Comparison of ENCODE assay signal across 1 cellular context in the genomic region with DNA sequence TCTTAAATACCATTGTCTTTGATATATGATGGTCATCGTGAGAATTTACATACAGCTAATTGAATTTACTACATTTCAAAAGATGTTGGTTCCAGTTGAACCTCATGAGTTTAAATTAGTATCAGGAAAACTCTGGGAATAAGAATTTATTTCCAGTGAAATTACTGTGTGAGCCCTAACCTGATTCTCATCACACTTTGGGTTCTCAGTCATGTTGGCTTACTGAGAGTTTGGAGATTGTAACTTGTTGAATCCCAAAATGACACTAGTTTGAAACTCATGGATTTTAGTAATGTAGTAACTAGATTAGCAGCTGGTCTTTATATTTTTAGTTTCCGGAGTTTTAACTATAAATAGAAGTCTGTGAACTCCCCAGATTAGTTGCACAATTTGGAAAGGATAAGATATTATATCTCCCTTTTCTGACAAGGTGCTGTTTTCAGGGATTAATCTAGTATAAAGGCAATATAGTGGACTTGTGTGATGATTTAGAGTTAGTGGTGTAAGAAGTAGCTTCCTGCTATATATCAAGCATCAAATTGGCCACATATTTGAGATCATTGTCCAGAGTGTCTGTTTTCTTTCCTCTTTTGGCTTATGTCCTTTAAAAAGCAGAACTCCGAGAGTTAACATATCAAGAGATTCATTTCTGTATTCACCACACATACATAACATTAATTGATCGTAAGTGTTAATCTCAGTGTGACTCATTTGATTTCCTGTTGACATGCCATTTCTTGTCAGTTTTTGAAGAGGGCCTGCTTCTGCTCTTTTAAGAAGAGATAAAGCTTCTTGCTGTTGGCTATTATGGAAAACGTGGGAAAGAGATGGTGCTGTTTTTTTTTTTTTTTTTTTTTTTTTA.
TF ChIP-seq lines count a peak whose summit lies in the region.

No MANE protein-coding gene starts in this region.

TF ChIP-seq in K562, 482 proteins besides CTCF, POLR2A, EP300 and RAD21 (continued from another document and continues in another):
- TF ChIP-seq, protein P1, sequence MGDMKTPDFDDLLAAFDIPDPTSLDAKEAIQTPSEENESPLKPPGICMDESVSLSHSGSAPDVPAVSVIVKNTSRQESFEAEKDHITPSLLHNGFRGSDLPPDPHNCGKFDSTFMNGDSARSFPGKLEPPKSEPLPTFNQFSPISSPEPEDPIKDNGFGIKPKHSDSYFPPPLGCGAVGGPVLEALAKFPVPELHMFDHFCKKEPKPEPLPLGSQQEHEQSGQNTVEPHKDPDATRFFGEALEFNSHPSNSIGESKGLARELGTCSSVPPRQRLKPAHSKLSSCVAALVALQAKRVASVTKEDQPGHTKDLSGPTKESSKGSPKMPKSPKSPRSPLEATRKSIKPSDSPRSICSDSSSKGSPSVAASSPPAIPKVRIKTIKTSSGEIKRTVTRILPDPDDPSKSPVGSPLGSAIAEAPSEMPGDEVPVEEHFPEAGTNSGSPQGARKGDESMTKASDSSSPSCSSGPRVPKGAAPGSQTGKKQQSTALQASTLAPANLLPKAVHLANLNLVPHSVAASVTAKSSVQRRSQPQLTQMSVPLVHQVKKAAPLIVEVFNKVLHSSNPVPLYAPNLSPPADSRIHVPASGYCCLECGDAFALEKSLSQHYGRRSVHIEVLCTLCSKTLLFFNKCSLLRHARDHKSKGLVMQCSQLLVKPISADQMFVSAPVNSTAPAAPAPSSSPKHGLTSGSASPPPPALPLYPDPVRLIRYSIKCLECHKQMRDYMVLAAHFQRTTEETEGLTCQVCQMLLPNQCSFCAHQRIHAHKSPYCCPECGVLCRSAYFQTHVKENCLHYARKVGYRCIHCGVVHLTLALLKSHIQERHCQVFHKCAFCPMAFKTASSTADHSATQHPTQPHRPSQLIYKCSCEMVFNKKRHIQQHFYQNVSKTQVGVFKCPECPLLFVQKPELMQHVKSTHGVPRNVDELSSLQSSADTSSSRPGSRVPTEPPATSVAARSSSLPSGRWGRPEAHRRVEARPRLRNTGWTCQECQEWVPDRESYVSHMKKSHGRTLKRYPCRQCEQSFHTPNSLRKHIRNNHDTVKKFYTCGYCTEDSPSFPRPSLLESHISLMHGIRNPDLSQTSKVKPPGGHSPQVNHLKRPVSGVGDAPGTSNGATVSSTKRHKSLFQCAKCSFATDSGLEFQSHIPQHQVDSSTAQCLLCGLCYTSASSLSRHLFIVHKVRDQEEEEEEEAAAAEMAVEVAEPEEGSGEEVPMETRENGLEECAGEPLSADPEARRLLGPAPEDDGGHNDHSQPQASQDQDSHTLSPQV (IDR thresholded peaks at IDR 0.05): peak; percentile 28; the same call in 1 of the 2 replicates
- TF ChIP-seq RUNX1 (IDR thresholded peaks at IDR 0.05; ENCODE audit: low read depth) (no peak), BRF1 (IDR thresholded peaks at IDR 0.05; ENCODE audit: borderline replicate concordance, extremely low read depth, insufficient read length) (no peak), NELFE (IDR thresholded peaks at IDR 0.05; ENCODE audit: insufficient read depth, insufficient read length) (no peak), SMC3 (conservative IDR thresholded peaks at IDR 0.05; ENCODE audit: insufficient read depth, low read depth, low read length) (no peak), EGR1 (conservative IDR thresholded peaks at IDR 0.05) (no peak), IRF2 (CRISPR knock-in tag; IDR thresholded peaks at IDR 0.05) (no peak), DPF2 (IDR thresholded peaks at IDR 0.05) (peak; percentile 79), SIRT6 (IDR thresholded peaks at IDR 0.05; ENCODE audit: low read depth, low read length) (no peak), SAFB2 (IDR thresholded peaks at IDR 0.05; ENCODE audit: borderline replicate concordance, low read depth, low read length, severe bottlenecking) (no peak), NFE2 (IDR thresholded peaks at IDR 0.05; ENCODE audit: low read depth) (no peak), ZNF174 (CRISPR knock-in tag; IDR thresholded peaks at IDR 0.05) (no peak), FOXP1 (CRISPR knock-in tag; IDR thresholded peaks at IDR 0.05) (no peak), ZNF79 (CRISPR knock-in tag; IDR thresholded peaks at IDR 0.05; ENCODE audit: low read depth) (no peak), TAF7 (tag; IDR thresholded peaks at IDR 0.05) (no peak), SMARCA4 (IDR thresholded peaks at IDR 0.05) (peak; percentile 61), ZNF75A (CRISPR knock-in tag; IDR thresholded peaks at IDR 0.05) (no peak), TCF3 (CRISPR knock-in tag; IDR thresholded peaks at IDR 0.05) (peak; percentile 45; the same call in 1 of the 2 replicates), HDGF (IDR thresholded peaks at IDR 0.05) (no peak), RERE (CRISPR knock-in tag; IDR thresholded peaks at IDR 0.05; ENCODE audit: borderline replicate concordance) (no peak), POLR2H (tag; IDR thresholded peaks at IDR 0.05; ENCODE audit: low read depth) (0 out of 2 replicates have a peak, but pooled peaks have one; percentile 23), ZNF224 (CRISPR knock-in tag; IDR thresholded peaks at IDR 0.05) (no peak), RB1 (IDR thresholded peaks at IDR 0.05; ENCODE audit: low read depth) (no peak), ZFPM2 (CRISPR knock-in tag; IDR thresholded peaks at IDR 0.05) (no peak), CBFA2T3 (IDR thresholded peaks at IDR 0.05) (peak; percentile 70; the same call in 1 of the 2 replicates), NCOA6 (IDR thresholded peaks at IDR 0.05) (no peak), DEAF1 (CRISPR knock-in tag; IDR thresholded peaks at IDR 0.05) (0 out of 2 replicates have a peak, but pooled peaks have one; percentile 15), TEAD4 (IDR thresholded peaks at IDR 0.05; ENCODE audit: low read length) (peak; percentile 48; the same call in 1 of the 2 replicates), TEAD4 (CRISPR knock-in tag; IDR thresholded peaks at IDR 0.05; ENCODE audit: borderline replicate concordance) (no peak), CEBPB (tag; IDR thresholded peaks at IDR 0.05) (peak; percentile 55), ZNF551 (CRISPR knock-in tag; IDR thresholded peaks at IDR 0.05) (no peak), TAL1 (IDR thresholded peaks at IDR 0.05) (peak; percentile 41; the same call in 1 of the 2 replicates), GATAD2B (IDR thresholded peaks at IDR 0.05; ENCODE audit: borderline replicate concordance) (0 out of 2 replicates have a peak, but pooled peaks have one; percentile 22), ZBTB17 (CRISPR knock-in tag; IDR thresholded peaks at IDR 0.05) (no peak), ZNF589 (CRISPR knock-in tag; IDR thresholded peaks at IDR 0.05; ENCODE audit: low read depth) (0 out of 2 replicates have a peak, but pooled peaks have one; percentile 9), ARID2 (IDR thresholded peaks at IDR 0.05) (no peak), NFE2L1 (tag; IDR thresholded peaks at IDR 0.05; ENCODE audit: borderline replicate concordance, low read depth) (no peak), ZNF12 (CRISPR knock-in tag; IDR thresholded peaks at IDR 0.05) (no peak), NCOA4 (IDR thresholded peaks at IDR 0.05; ENCODE audit: partially characterized antibody) (no peak), NFIX (CRISPR knock-in tag; IDR thresholded peaks at IDR 0.05; ENCODE audit: low read depth) (no peak), HNRNPL (IDR thresholded peaks at IDR 0.05; ENCODE audit: low read depth, low read length) (no peak), JUND (IDR thresholded peaks at IDR 0.05; ENCODE audit: borderline replicate concordance, low read depth, low read length) (peak; percentile 23; the same call in 1 of the 2 replicates), JUND (tag; IDR thresholded peaks at IDR 0.05; ENCODE audit: borderline replicate concordance, low read depth, low read length) (no peak), ZNF76 (CRISPR knock-in tag; IDR thresholded peaks at IDR 0.05; ENCODE audit: borderline replicate concordance) (no peak), TBL1XR1 (IDR thresholded peaks at IDR 0.05; ENCODE audit: low read length in 2 of 2) (peak in 1 of 2 experiments; percentile 11; a peak in 1 of 4 replicates), MEIS2 (IDR thresholded peaks at IDR 0.05; ENCODE audit: partially characterized antibody) (peak; percentile 56), CEBPG (CRISPR knock-in tag; IDR thresholded peaks at IDR 0.05) (no peak), CEBPG (tag; conservative IDR thresholded peaks at IDR 0.05 in 1 of 2, IDR thresholded peaks at IDR 0.05 in 1 of 2) (peak; percentile 28 to 35; a peak in 2 of 4 replicates), ZBED1 (IDR thresholded peaks at IDR 0.05) (no peak), NCOR1 (IDR thresholded peaks at IDR 0.05) (peak; percentile 40)
- TF ChIP-seq, protein P2, sequence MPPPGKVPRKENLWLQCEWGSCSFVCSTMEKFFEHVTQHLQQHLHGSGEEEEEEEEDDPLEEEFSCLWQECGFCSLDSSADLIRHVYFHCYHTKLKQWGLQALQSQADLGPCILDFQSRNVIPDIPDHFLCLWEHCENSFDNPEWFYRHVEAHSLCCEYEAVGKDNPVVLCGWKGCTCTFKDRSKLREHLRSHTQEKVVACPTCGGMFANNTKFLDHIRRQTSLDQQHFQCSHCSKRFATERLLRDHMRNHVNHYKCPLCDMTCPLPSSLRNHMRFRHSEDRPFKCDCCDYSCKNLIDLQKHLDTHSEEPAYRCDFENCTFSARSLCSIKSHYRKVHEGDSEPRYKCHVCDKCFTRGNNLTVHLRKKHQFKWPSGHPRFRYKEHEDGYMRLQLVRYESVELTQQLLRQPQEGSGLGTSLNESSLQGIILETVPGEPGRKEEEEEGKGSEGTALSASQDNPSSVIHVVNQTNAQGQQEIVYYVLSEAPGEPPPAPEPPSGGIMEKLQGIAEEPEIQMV (tag; conservative IDR thresholded peaks at IDR 0.05; ENCODE audit: low read depth): no peak
- TF ChIP-seq, protein P3, sequence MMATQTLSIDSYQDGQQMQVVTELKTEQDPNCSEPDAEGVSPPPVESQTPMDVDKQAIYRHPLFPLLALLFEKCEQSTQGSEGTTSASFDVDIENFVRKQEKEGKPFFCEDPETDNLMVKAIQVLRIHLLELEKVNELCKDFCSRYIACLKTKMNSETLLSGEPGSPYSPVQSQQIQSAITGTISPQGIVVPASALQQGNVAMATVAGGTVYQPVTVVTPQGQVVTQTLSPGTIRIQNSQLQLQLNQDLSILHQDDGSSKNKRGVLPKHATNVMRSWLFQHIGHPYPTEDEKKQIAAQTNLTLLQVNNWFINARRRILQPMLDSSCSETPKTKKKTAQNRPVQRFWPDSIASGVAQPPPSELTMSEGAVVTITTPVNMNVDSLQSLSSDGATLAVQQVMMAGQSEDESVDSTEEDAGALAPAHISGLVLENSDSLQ (IDR thresholded peaks at IDR 0.05): 0 out of 2 replicates have a peak, but pooled peaks have one; percentile 29
- TF ChIP-seq, protein P4, sequence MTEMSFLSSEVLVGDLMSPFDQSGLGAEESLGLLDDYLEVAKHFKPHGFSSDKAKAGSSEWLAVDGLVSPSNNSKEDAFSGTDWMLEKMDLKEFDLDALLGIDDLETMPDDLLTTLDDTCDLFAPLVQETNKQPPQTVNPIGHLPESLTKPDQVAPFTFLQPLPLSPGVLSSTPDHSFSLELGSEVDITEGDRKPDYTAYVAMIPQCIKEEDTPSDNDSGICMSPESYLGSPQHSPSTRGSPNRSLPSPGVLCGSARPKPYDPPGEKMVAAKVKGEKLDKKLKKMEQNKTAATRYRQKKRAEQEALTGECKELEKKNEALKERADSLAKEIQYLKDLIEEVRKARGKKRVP (CRISPR knock-in tag; IDR thresholded peaks at IDR 0.05): no peak
- TF ChIP-seq, protein P5, sequence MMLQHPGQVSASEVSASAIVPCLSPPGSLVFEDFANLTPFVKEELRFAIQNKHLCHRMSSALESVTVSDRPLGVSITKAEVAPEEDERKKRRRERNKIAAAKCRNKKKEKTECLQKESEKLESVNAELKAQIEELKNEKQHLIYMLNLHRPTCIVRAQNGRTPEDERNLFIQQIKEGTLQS (IDR thresholded peaks at IDR 0.05): peak; percentile 63
- TF ChIP-seq, protein P5 (CRISPR knock-in tag; conservative IDR thresholded peaks at IDR 0.05): no peak
